22 cellular contexts compared by ENCODE assay signal in genomic region chr10:104113557-104113956, GRCh38. TPM values are rescaled to one million over a fixed set of nuclear protein-coding genes. Genes with fewer than 3 reads are reported as not detected.
"Had no signal": no experiment of that assay in that cellular context is flagged by ENCODE, and none has a peak within 500 bp of the region (broad histone marks: within the 10 kb centered on the region; RNA-seq: fewer than 3 reads in every experiment).

No MANE protein-coding gene starts in this region.

- ATAC-seq: activated CD8-positive, alpha-beta T cell treated with anti-CD3 and anti-CD28 coated beads, Interleukin-2, amount 10 ng/mL, durations not matched to agents 7 days and 5 days; foreskin keratinocyte; lower lobe of right lung; right lobe of liver; stimulated activated memory B cell treated with anti-CD40 and anti-IgM and Interleukin-4, amounts not matched to agents 10 μg/mL and 1 μg/mL and 100 μg/mL, for 72 hours had no signal

- H3K4me1 ChIP-seq: right lobe of liver, testis, uterus had no signal

- DNase-seq: activated CD4-positive, alpha-beta T cell treated with anti-CD3 and anti-CD28 coated beads, Interleukin-2, amount 50 U/mL, for 1 hour; activated CD4-positive, CD25-positive, alpha-beta regulatory T cell treated with anti-CD3 and anti-CD28 coated beads, Interleukin-2, amount 50 U/mL, for 72 hours; activated CD8-positive, alpha-beta T cell treated with anti-CD3 and anti-CD28 coated beads, Interleukin-2, amount 10 ng/mL, durations not matched to agents 7 days and 5 days; activated gamma-delta T cell treated with Interleukin-2 at 50 U/mL for 16 hours; anterior cingulate cortex; effector CD4-positive, alpha-beta T cell; foreskin keratinocyte; kidney; lower lobe of right lung; mesendoderm; naive B cell; nucleus accumbens; right lobe of liver; stimulated activated CD4-positive, alpha-beta T cell treated with anti-CD3 and anti-CD28 coated beads, Interleukin-1b, Interleukin-23, amount 100 ng/mL, for 48 hours; testis; trophoblast cell; uterus; WERI-Rb-1 had no signal

- H3K27me3 ChIP-seq: foreskin keratinocyte, right lobe of liver, testis, uterus had no signal

- H3K27ac ChIP-seq: foreskin keratinocyte, lower lobe of right lung, right lobe of liver, skin epidermis, testis, uterus, WERI-Rb-1 had no signal

- H3K9me3 ChIP-seq: lower lobe of right lung, right lobe of liver, testis, uterus had no signal

- H3K36me3 ChIP-seq: lower lobe of right lung, right lobe of liver, uterus, WERI-Rb-1 had no signal

- H3K4me3 ChIP-seq: lower lobe of right lung, right lobe of liver, skin epidermis, testis, uterus had no signal

RNA-seq across cellular contexts. Expression of gene COL17A1, which starts 27.9 kb away (rescaled TPM):
- total RNA-seq: activated CD8-positive, alpha-beta T cell treated with anti-CD3 and anti-CD28 coated beads, Interleukin-2, amount 10 ng/mL, durations not matched to agents 7 days and 5 days; activated T-helper 1 cell treated with anti-CD3 and anti-CD28 coated beads, Interleukin-12 subunit alpha, Interleukin-12 subunit beta, Interleukin-2, Interleukin-4 antibody, amounts not matched to agents 30 ng/mL and 10 ng/mL and 1 ng/mL, durations not matched to agents 14 hours and 24 hours and 36 hours; chondrocyte had no signal
